23 cellular contexts compared by ENCODE assay signal in genomic region chr3:19270471-19270870, GRCh38.
DNase-seq lines count a peak whose midpoint lies in the region; FAIRE-seq and TF ChIP-seq lines count a peak whose summit lies in the region.
"Had no signal": no experiment of that assay in that cellular context is flagged by ENCODE, and none has a peak within 500 bp of the region (broad histone marks: within the 10 kb centered on the region; RNA-seq: fewer than 3 reads in every experiment).

No MANE protein-coding gene starts in this region.

- 79% methylated on average over 2 of the region's 2 CpGs; no CpG with 5 or more reads in 1 of the 2 experiments for WGBS in H1 (ENCODE audit: extremely low coverage in 1 of 2, insufficient coverage in 1 of 2, insufficient read length in 1 of 2, insufficient replicate concordance in 2 of 2, low coverage in 1 of 2, low lambda C conversion rate in 2 of 2, missing lambda C conversion rate in 1 of 2), 2 experiments

- peak overlapping the region; percentile 55; the same call in 1 of the 2 replicates for H2AK5ac ChIP-seq in H1 (ENCODE audit: low read depth, low read length)

- no peaks in the 10 kb centered on the region for H3K23me2 ChIP-seq in H1 (ENCODE audit: low read depth, low read length)

- POLR2A ChIA-PET in H1 (lab: Charles Lee; ENCODE audit: partially characterized antibody) = interaction anchor here (0.5 kb wide), 1 partner anchor 68 kb away, joined by 3 read pairs; no protein-coding TSS in a partner anchor

- no peak overlapping the region for H4K91ac ChIP-seq in H1 (replicated peaks; ENCODE audit: insufficient read length, low read length)

- H2BK120ac ChIP-seq in H1 (replicated peaks; ENCODE audit: low read depth, low read length) = no peak overlapping the region

- no peaks in the 10 kb centered on the region for H3K9me3 ChIP-seq in H1 (ENCODE audit: insufficient read depth in 2 of 2, low read depth in 1 of 2, low read length in 1 of 2)
- H3K9me3 ChIP-seq: A549, HAP-1 had no signal

- no peaks in the 10 kb centered on the region for H3K79me2 ChIP-seq in H1 (ENCODE audit: control insufficient read depth in 1 of 2, insufficient read depth in 2 of 2, low read length in 2 of 2)

- DNase-seq in Ammon's horn (ENCODE audit: low spot score) = peak; percentile 34
- DNase-seq in NCI-H446 (lab: John Stamatoyannopoulos, UW) = peak; percentile 16 to 59
- DNase-seq in H1 (ENCODE audit: low read depth in 1 of 2, low spot score in 2 of 2) = no peak
- DNase-seq in GM19239 (ENCODE audit: insufficient read length, low spot score) = no peak
- DNase-seq in HuH-7.5 (ENCODE audit: low spot score) = no peak
- DNase-seq in NCI-H526 (lab: John Stamatoyannopoulos, UW) = no peak
- DNase-seq: 8988T; ACHN; AML-193; C1 segment of cervical spinal cord; Calu3; CD4-positive, alpha-beta memory T cell; COR-L47; DMS53; DMS79 treated with DMSO at 0.1 percent for 48 hours; GF-D8; HFFc6 had no signal

- H3K4ac ChIP-seq in H1 (replicated peaks; ENCODE audit: insufficient read length, low read depth, low read length) = peak overlapping the region; percentile 48

- TF ChIP-seq RAD21 in H1 (IDR thresholded peaks at IDR 0.05 in 1 of 2, conservative IDR thresholded peaks at IDR 0.05 in 1 of 2; ENCODE audit: low read depth in 2 of 2, low read length in 2 of 2) = no peak

- no peak overlapping the region for H3K23ac ChIP-seq in H1 (ENCODE audit: insufficient read length)

- no peak overlapping the region for H3K18ac ChIP-seq in H1 (ENCODE audit: extremely low read depth, low read length)

- H2AFZ ChIP-seq in H1 (ENCODE audit: low read length) = no peak overlapping the region
- H2AFZ ChIP-seq: GM23338 had no signal

- no peak overlapping the region for H2BK5ac ChIP-seq in H1 (ENCODE audit: low read depth, low read length)

- no peaks in the 10 kb centered on the region for H4K20me1 ChIP-seq in H1 (replicated peaks in 1 of 2; ENCODE audit: control insufficient read depth in 1 of 2, insufficient read depth in 2 of 2, low read length in 2 of 2)

- TF ChIP-seq CTCF in H1 (IDR thresholded peaks at IDR 0.05; ENCODE audit: control extremely low read depth in 1 of 3, insufficient read depth in 1 of 3, low read depth in 1 of 3, low read length in 3 of 3) = no peak

- CTCF ChIA-PET in H1 (lab: Charles Lee; ENCODE audit: partially characterized antibody) = no interaction called here

- no peak for TF ChIP-seq POLR2A in H1 (IDR thresholded peaks at IDR 0.05; ENCODE audit: control extremely low read depth in 1 of 2, low read depth in 2 of 2, low read length in 2 of 2)

- no peak overlapping the region for H4K8ac ChIP-seq in H1 (ENCODE audit: extremely low read depth, insufficient read depth, low read length)

- H3K27me3 ChIP-seq in H1 (replicated peaks in 1 of 4; ENCODE audit: control insufficient read depth in 3 of 4, extremely low read depth in 1 of 4, insufficient read depth in 3 of 4, low read length in 3 of 4) = no peaks in the 10 kb centered on the region

- no peak overlapping the region for H3K4me3 ChIP-seq in H1 (ENCODE audit: extremely low read depth in 1 of 4, insufficient read depth in 2 of 4, low read depth in 3 of 4, low read length in 4 of 4)
- H3K4me3 ChIP-seq: A549, GM23338, HAP-1 had no signal

- H3K79me1 ChIP-seq in H1 (ENCODE audit: low read depth, low read length) = no peaks in the 10 kb centered on the region

- H2BK20ac ChIP-seq in H1 (ENCODE audit: low read length) = no peak overlapping the region

- FAIRE-seq in H1 (lab: Jason Lieb, UNC) = no peak
- no peak for FAIRE-seq in GM19239 (lab: Jason Lieb, UNC)
- FAIRE-seq: A549, GM12891, GM18507, H54 had no signal

- no peak overlapping the region for H3K4me2 ChIP-seq in H1 (ENCODE audit: insufficient read depth in 1 of 2, low read depth in 2 of 2, low read length in 2 of 2)
- H3K4me2 ChIP-seq: A549, GM23338 had no signal

- H3K4me1 ChIP-seq in H1 (replicated peaks in 1 of 4; ENCODE audit: control insufficient read depth in 3 of 4, insufficient read depth in 4 of 4, low read length in 3 of 4) = peaks cover 3 to 12% (median 7%) of the 10 kb centered on the region in 4 experiments; a peak in 5 of 7 replicates
- H3K4me1 ChIP-seq: A549 had no signal

- H4K5ac ChIP-seq in H1 (ENCODE audit: insufficient read length, low read depth, low read length) = no peak overlapping the region

- H3K14ac ChIP-seq in H1 (ENCODE audit: insufficient read length) = no peak overlapping the region

- H2BK12ac ChIP-seq in H1 (ENCODE audit: low read depth, low read length) = no peak overlapping the region; the same call in 1 of the 2 replicates

- H3K56ac ChIP-seq in H1 (replicated peaks; ENCODE audit: insufficient read length, low read depth, low read length) = no peak overlapping the region

- no peaks in the 10 kb centered on the region for H3K36me3 ChIP-seq in H1 (ENCODE audit: control insufficient read depth in 2 of 4, insufficient read depth in 4 of 4, low read length in 3 of 4)
- H3K36me3 ChIP-seq: HAP-1 had no signal

- H3K9ac ChIP-seq in H1 (replicated peaks in 1 of 4; ENCODE audit: extremely low read depth in 1 of 4, low read depth in 3 of 4, low read length in 3 of 4) = no peak overlapping the region

- H2BK15ac ChIP-seq in H1 (ENCODE audit: low read length) = peak overlapping the region; percentile 6; the same call in 1 of the 2 replicates

- no peak overlapping the region for H3K27ac ChIP-seq in H1 (ENCODE audit: low read depth, low read length)
- H3K27ac ChIP-seq: A549 had no signal

- no peak for TF ChIP-seq EP300 in H1 (IDR thresholded peaks at IDR 0.05; ENCODE audit: borderline replicate concordance in 1 of 2, low read depth in 2 of 2, low read length in 2 of 2)

TF ChIP-seq in H1, 55 proteins besides CTCF, POLR2A, EP300 and RAD21 (continues in another document):
- TF ChIP-seq CBX8 (IDR thresholded peaks at IDR 0.05; ENCODE audit: borderline replicate concordance, low read depth, low read length) = no peak
- TF ChIP-seq KDM5A (IDR thresholded peaks at IDR 0.05; ENCODE audit: low read length) = no peak

Comparison
In these comparisons a context has a peak if more than half of its experiments do, and no peak if none do; other contexts are left out.
1. DNase-seq: peak in Ammon's horn (single experiment) and NCI-H446 (2 of 2); none in H1 (0 of 2), GM19239 (single experiment), HuH-7.5 (single experiment) and NCI-H526 (0 of 2).